Comparison of ENCODE assay signal across 1 cellular context in genomic region chr11:129881570-129882170, GRCh38.
TF ChIP-seq lines count a peak whose summit lies in the region.

No MANE protein-coding gene starts in this region.

TF ChIP-seq in WTC11, 78 proteins besides CTCF, POLR2A, EP300 and RAD21 (continued from another document):
- no peak for TF ChIP-seq ATF2 (CRISPR knock-in tag; IDR thresholded peaks at IDR 0.05; ENCODE audit: borderline replicate concordance, low read depth)
- TF ChIP-seq ZNF416 (CRISPR knock-in tag; IDR thresholded peaks at IDR 0.05): no peak
- no peak for TF ChIP-seq FOXP1 (CRISPR knock-in tag; IDR thresholded peaks at IDR 0.05; ENCODE audit: borderline replicate concordance)
- no peak for TF ChIP-seq TEAD1 (CRISPR knock-in tag; IDR thresholded peaks at IDR 0.05)
- TF ChIP-seq PREB (CRISPR knock-in tag; IDR thresholded peaks at IDR 0.05; ENCODE audit: borderline replicate concordance): no peak
- TF ChIP-seq ZNF512 (CRISPR knock-in tag; IDR thresholded peaks at IDR 0.05; ENCODE audit: borderline replicate concordance): no peak
- no peak for TF ChIP-seq KAT7 (CRISPR knock-in tag; IDR thresholded peaks at IDR 0.05; ENCODE audit: borderline replicate concordance)
- TF ChIP-seq SMAD3 (CRISPR knock-in tag; IDR thresholded peaks at IDR 0.05; ENCODE audit: borderline replicate concordance): no peak
- no peak for TF ChIP-seq CREB1 (CRISPR knock-in tag; IDR thresholded peaks at IDR 0.05)
- TF ChIP-seq MLX (CRISPR knock-in tag; IDR thresholded peaks at IDR 0.05): no peak
